ENCODE assay signal across 25 cellular contexts in the genomic region with DNA sequence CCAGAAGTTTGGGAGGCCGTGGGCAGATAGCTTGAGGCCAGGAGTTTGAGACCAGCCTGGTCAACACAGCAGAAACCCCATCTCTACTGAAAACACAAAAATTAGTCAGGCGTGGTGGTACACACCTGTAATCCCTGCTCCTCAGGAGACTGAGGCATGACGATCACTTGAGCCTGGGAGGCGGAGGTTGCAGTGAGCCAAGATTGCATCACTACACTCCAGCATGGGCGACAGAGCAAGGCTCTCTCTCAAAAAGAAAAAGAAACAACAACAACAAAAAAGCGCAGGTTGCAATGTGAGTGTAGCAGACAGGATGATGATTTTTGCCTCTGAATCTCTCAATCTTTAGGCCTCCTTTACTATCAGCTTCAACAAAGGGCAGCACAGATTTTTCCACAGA.
"Had no signal": no experiment of that assay in that cellular context is flagged by ENCODE, and none has a peak within 500 bp of the region (broad histone marks: within the 10 kb centered on the region; RNA-seq: fewer than 3 reads in every experiment).

No MANE protein-coding gene starts in this region.

- DNase-seq: heart left ventricle; hypothalamus; immature natural killer cell; kidney; left colon; left lung; lower lobe of right lung; mammary epithelial cell; mesenchymal stem cell; naive thymus-derived CD8-positive, alpha-beta T cell; ovary; right cardiac atrium; sigmoid colon; small intestine; spleen; stimulated activated CD4-positive, alpha-beta T cell treated with anti-CD3 and anti-CD28 coated beads, Interleukin-4, amount 100 ng/mL, for 24 hours; stimulated activated naive CD4-positive, alpha-beta T cell treated with Interleukin-2 at 50 U/mL for 16 hours; stimulated activated naive CD8-positive, alpha-beta T cell treated with anti-CD3 and anti-CD28 coated beads, Interleukin-15, amount 100 ng/mL, for 72 hours; substantia nigra; trophoblast cell; upper lobe of right lung had no signal

- H3K36me3 Mint-ChIP-seq: immature natural killer cell; naive thymus-derived CD8-positive, alpha-beta T cell had no signal

- H3K4me3 ChIP-seq: heart left ventricle, left lung, lower lobe of right lung, ovary, sigmoid colon, spleen, upper lobe of right lung had no signal

- H3K9me3 Mint-ChIP-seq: immature natural killer cell; naive thymus-derived CD8-positive, alpha-beta T cell; nephron; neural crest cell; stimulated activated effector memory CD8-positive, alpha-beta T cell treated with anti-CD3 and anti-CD28 coated beads, Interleukin-12 subunit alpha, Interleukin-12 subunit beta, amount 100 ng/mL, for 72 hours; stimulated activated naive CD8-positive, alpha-beta T cell treated with anti-CD3 and anti-CD28 coated beads, Interleukin-15, amount 100 ng/mL, for 72 hours had no signal

- H3K27me3 ChIP-seq: ovary, sigmoid colon had no signal

- H3K27ac ChIP-seq: heart left ventricle, left lung, lower lobe of right lung, ovary, sigmoid colon, spleen, upper lobe of right lung had no signal

- H3K4me1 Mint-ChIP-seq: stimulated activated effector memory CD8-positive, alpha-beta T cell treated with anti-CD3 and anti-CD28 coated beads, Interleukin-12 subunit alpha, Interleukin-12 subunit beta, amount 100 ng/mL, for 72 hours had no signal

- H3K4me3 Mint-ChIP-seq: stimulated activated effector memory CD8-positive, alpha-beta T cell treated with anti-CD3 and anti-CD28 coated beads, Interleukin-12 subunit alpha, Interleukin-12 subunit beta, amount 100 ng/mL, for 72 hours; stimulated activated naive CD8-positive, alpha-beta T cell treated with anti-CD3 and anti-CD28 coated beads, Interleukin-15, amount 100 ng/mL, for 72 hours had no signal

- H3K27ac Mint-ChIP-seq: immature natural killer cell; nephron; progenitor cell of endocrine pancreas; stimulated activated effector memory CD8-positive, alpha-beta T cell treated with anti-CD3 and anti-CD28 coated beads, Interleukin-12 subunit alpha, Interleukin-12 subunit beta, amount 100 ng/mL, for 72 hours; stimulated activated naive CD8-positive, alpha-beta T cell treated with anti-CD3 and anti-CD28 coated beads, Interleukin-15, amount 100 ng/mL, for 72 hours had no signal

- ATAC-seq: heart left ventricle; left colon; left lung; lower lobe of right lung; naive thymus-derived CD8-positive, alpha-beta T cell; right cardiac atrium; stimulated activated effector memory CD8-positive, alpha-beta T cell treated with anti-CD3 and anti-CD28 coated beads, Interleukin-12 subunit alpha, Interleukin-12 subunit beta, amount 100 ng/mL, for 72 hours; stimulated activated naive CD8-positive, alpha-beta T cell treated with anti-CD3 and anti-CD28 coated beads, Interleukin-15, amount 100 ng/mL, for 72 hours; upper lobe of right lung had no signal

- H3K27me3 Mint-ChIP-seq: stimulated activated naive CD8-positive, alpha-beta T cell treated with anti-CD3 and anti-CD28 coated beads, Interleukin-15, amount 100 ng/mL, for 72 hours had no signal

- H3K36me3 ChIP-seq: heart left ventricle, left lung, lower lobe of right lung, ovary, sigmoid colon, spleen, upper lobe of right lung had no signal

- H3K9me3 ChIP-seq: heart left ventricle, left lung, lower lobe of right lung, ovary, sigmoid colon, spleen, upper lobe of right lung had no signal
